In genomic region chr5:157574456-157575095, GRCh38 we compare ENCODE assay signal across 9 cellular contexts. TPM values are rescaled to one million over a fixed set of nuclear protein-coding genes. Genes with fewer than 3 reads are reported as not detected.
DNase-seq lines count a peak whose midpoint lies in the region; ATAC-seq and TF ChIP-seq lines count a peak whose summit lies in the region.
"Had no signal": no experiment of that assay in that cellular context is flagged by ENCODE, and none has a peak within 500 bp of the region (broad histone marks: within the 10 kb centered on the region; RNA-seq: fewer than 3 reads in every experiment).

No MANE protein-coding gene starts in this region.

- peak overlapping the region; percentile 42 to 82 for H3K4me3 ChIP-seq in DND-41 (ENCODE audit: low read depth in 1 of 2, low read length in 2 of 2)
- H3K4me3 ChIP-seq in SJSA1, result peak overlapping the region; percentile 93
- H3K4me3 ChIP-seq in epithelial cell of proximal tubule (ENCODE audit: low read depth, low read length), result peak overlapping the region; percentile 68
- H3K4me3 ChIP-seq in neutrophil (ENCODE audit: low read depth in 1 of 2, low read length in 1 of 2), result peak overlapping the region; percentile 69 to 98

- 0 out of 2 replicates have a peak, but pooled peaks cover 4% of the 10 kb centered on the region for H3K79me2 ChIP-seq in DND-41 (ENCODE audit: insufficient read depth, low read length)

- H3K4me2 ChIP-seq in DND-41 (ENCODE audit: insufficient read depth, low read length), result peak overlapping the region; percentile 96

- no peak for DNase-seq in DND-41
- peak in 1 of 2 experiments; percentile 63 for DNase-seq in SJSA1 (ENCODE audit: low read depth in 1 of 2, low spot score in 2 of 2)
- no peak for DNase-seq in epithelial cell of proximal tubule (ENCODE audit: low read depth)
- DNase-seq in retina, result no peak
- DNase-seq in dermis blood vessel endothelial cell, result no peak
- no peak for DNase-seq in NCI-H524 (lab: John Stamatoyannopoulos, UW)

- H3K36me3 ChIP-seq in DND-41 (ENCODE audit: insufficient read depth, low read length) (no peaks in the 10 kb centered on the region), SJSA1 (peaks cover 31% of the 10 kb centered on the region), neutrophil (peaks cover 12% of the 10 kb centered on the region)

- peaks cover 5% of the 10 kb centered on the region; the same call in 1 of the 2 replicates for H4K20me1 ChIP-seq in DND-41 (ENCODE audit: insufficient read depth, low read length)

- H3K4me1 ChIP-seq in DND-41 (ENCODE audit: insufficient read depth, low read length) (peaks cover 19% of the 10 kb centered on the region), SJSA1 (replicated peaks) (peaks cover 68% of the 10 kb centered on the region), neutrophil (ENCODE audit: control insufficient read depth in 1 of 2, insufficient read depth in 1 of 2, low read depth in 1 of 2, low read length in 1 of 2) (peaks cover 64 to 70% of the 10 kb centered on the region in 2 experiments)

- peak overlapping the region; percentile 62 for H3K9ac ChIP-seq in DND-41 (ENCODE audit: low read depth, low read length)

- H3K27me3 ChIP-seq in DND-41 (ENCODE audit: insufficient read depth, low read length, poor library complexity) (peaks cover 5% of the 10 kb centered on the region), SJSA1 (replicated peaks) (no peaks in the 10 kb centered on the region), neutrophil (no peaks in the 10 kb centered on the region)

- H3K27ac ChIP-seq in DND-41 (ENCODE audit: low read length) (peak overlapping the region; percentile 46; the same call in 1 of the 2 replicates), SJSA1 (peak overlapping the region; percentile 71), neutrophil (peak overlapping the region; percentile 87)
- H3K27ac ChIP-seq: HL-60 had no signal

- no peak for ATAC-seq in DND-41 (ENCODE audit: insufficient read depth, low read depth)
- ATAC-seq in HG02588 (IDR thresholded peaks at IDR 0.05; ENCODE audit: unreplicated experiment), result no peak

- peak overlapping the region; percentile 87 for H2AFZ ChIP-seq in DND-41 (ENCODE audit: low read depth, low read length)

- no peak for TF ChIP-seq CTCF in DND-41 (IDR thresholded peaks at IDR 0.05; ENCODE audit: borderline replicate concordance, extremely low read depth, low read length, poor library complexity, severe bottlenecking)
- TF ChIP-seq CTCF in epithelial cell of proximal tubule (conservative IDR thresholded peaks at IDR 0.05; ENCODE audit: low read depth, low read length), result no peak
- no peak for TF ChIP-seq CTCF in neutrophil (IDR thresholded peaks at IDR 0.05)

- no peaks in the 10 kb centered on the region for H3K9me3 ChIP-seq in DND-41 (ENCODE audit: insufficient read depth, low read length, severe bottlenecking)
- H3K9me3 ChIP-seq in SJSA1 (replicated peaks), result no peaks in the 10 kb centered on the region
- H3K9me3 ChIP-seq in neutrophil, result no peaks in the 10 kb centered on the region

RNA-seq across cellular contexts. Expression of gene ADAM19, which starts 1.0 kb away (rescaled TPM):
- 30.0 and 48.7 TPM in 2 replicates for total RNA-seq in SJSA1 (2014; rRNA removed; shearing (Covaris generic))
- total RNA-seq in epithelial cell of proximal tubule (19.3 and 45.8 TPM in 2 replicates), dermis blood vessel endothelial cell (30.0 and 43.7 TPM in 2 replicates)
